Comparison of ENCODE assay signal across 12 cellular contexts in the genomic region with DNA sequence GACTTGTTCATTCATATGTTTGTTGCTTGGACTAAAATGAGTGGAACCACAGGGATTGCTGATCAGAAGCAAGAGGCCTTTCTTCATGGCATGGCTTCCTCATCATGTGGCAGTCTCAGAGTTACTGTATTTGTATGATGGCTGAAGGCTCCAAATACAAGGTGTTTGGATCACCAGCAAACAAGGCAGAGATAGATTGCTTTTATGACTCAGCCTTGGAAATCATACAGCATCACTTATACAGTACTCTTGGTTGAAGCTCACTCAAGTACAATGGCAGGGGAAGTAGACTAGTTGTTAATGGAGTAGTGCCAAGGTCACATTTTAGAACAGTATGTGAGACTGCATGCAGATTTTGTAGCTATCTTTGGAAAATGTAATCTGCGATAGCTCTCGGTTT. TPM values are rescaled to one million over a fixed set of nuclear protein-coding genes. Genes with fewer than 3 reads are reported as not detected.
DNase-seq lines count a peak whose midpoint lies in the region; ATAC-seq, FAIRE-seq and TF ChIP-seq lines count a peak whose summit lies in the region.
"Had no signal": no experiment of that assay in that cellular context is flagged by ENCODE, and none has a peak within 500 bp of the region (broad histone marks: within the 10 kb centered on the region; RNA-seq: fewer than 3 reads in every experiment).

No MANE protein-coding gene starts in this region.

- TF ChIP-seq CTCF in tibial artery (IDR thresholded peaks at IDR 0.05) (no peak), suprapubic skin (IDR thresholded peaks at IDR 0.05) (no peak)

- H3K9me3 ChIP-seq in adipocyte (ENCODE audit: control insufficient read depth, low read length) (no peaks in the 10 kb centered on the region), tibial artery (no peaks in the 10 kb centered on the region), suprapubic skin (no peaks in the 10 kb centered on the region)

- FAIRE-seq in H54 (lab: Jason Lieb, UNC), result peak; percentile 78

- no peak overlapping the region for H3K27ac ChIP-seq in tibial artery
- no peak overlapping the region for H3K27ac ChIP-seq in suprapubic skin
- H3K27ac ChIP-seq: parathyroid adenoma, VCaP had no signal

- H3K27me3 ChIP-seq in adipocyte (replicated peaks; ENCODE audit: control insufficient read depth, insufficient read depth, low read length) (no peaks in the 10 kb centered on the region), tibial artery (no peaks in the 10 kb centered on the region), suprapubic skin (no peaks in the 10 kb centered on the region)

- peak; percentile 15 for DNase-seq in Ammon's horn (ENCODE audit: low spot score)
- DNase-seq in H54 (ENCODE audit: insufficient read length, low spot score), result no peak
- DNase-seq in adipocyte (ENCODE audit: low read depth), result peak; percentile 38
- DNase-seq in kidney tubule cell (ENCODE audit: low spot score), result peak; percentile 42
- no peak for DNase-seq in tibial artery
- DNase-seq in suprapubic skin (ENCODE audit: low spot score in 2 of 2), result no peak
- no peak for DNase-seq in NCI-H526 (lab: John Stamatoyannopoulos, UW)
- DNase-seq: MM.1S; stimulated activated naive CD4-positive, alpha-beta T cell had no signal

- 45% methylated on average over 2 of the region's 2 CpGs for WGBS in suprapubic skin

- no peak for ATAC-seq in GM19467 (IDR thresholded peaks at IDR 0.05; ENCODE audit: unreplicated experiment)

- intact Hi-C loops in tibial artery (cut with DNase I; ENCODE audit: low total_unique reads), result no loop called here

- TF ChIP-seq POLR2A in H54 (IDR thresholded peaks at IDR 0.05; ENCODE audit: low read depth, low read length) (no peak), suprapubic skin (IDR thresholded peaks at IDR 0.05) (no peak)

- TF ChIP-seq EP300 in suprapubic skin (IDR thresholded peaks at IDR 0.05), result no peak

- no peak overlapping the region for H3K9ac ChIP-seq in adipocyte (ENCODE audit: low read length)
- H3K9ac ChIP-seq: parathyroid adenoma had no signal

- peaks cover 32% of the 10 kb centered on the region for H3K36me3 ChIP-seq in adipocyte (ENCODE audit: control insufficient read depth, insufficient read depth, low read length, severe bottlenecking)
- H3K36me3 ChIP-seq in tibial artery, result peaks cover 8 to 14% (median 11%) of the 10 kb centered on the region in 3 donors
- H3K36me3 ChIP-seq in suprapubic skin, result peaks cover 13% of the 10 kb centered on the region

- H3K4me1 ChIP-seq in adipocyte (ENCODE audit: control insufficient read depth, insufficient read depth, low read length) (peaks cover 41% of the 10 kb centered on the region), tibial artery (peaks cover 0 to 52% (median 12%) of the 10 kb centered on the region in 4 donors), suprapubic skin (peaks cover 36% of the 10 kb centered on the region)

- H3K4me3 ChIP-seq in adipocyte (ENCODE audit: low read length) (no peak overlapping the region), tibial artery (no peak overlapping the region), suprapubic skin (no peak overlapping the region)

RNA-seq across cellular contexts. Expression of gene CAPRIN1, which starts 16.6 kb away (rescaled TPM):
- 100 to 1,000 TPM; 109 to 137 (median 117) TPM for total RNA-seq in suprapubic skin

RNA-seq across cellular contexts. Expression of gene NAT10, which starts 37.3 kb away (rescaled TPM):
- total RNA-seq in suprapubic skin, result 10 to 100 TPM; 41.2 to 59.8 (median 48.2) TPM

Comparison
In these comparisons a context has a peak if more than half of its experiments do, and no peak if none do; other contexts are left out.
1. DNase-seq: peak in Ammon's horn (single experiment), adipocyte (single experiment) and kidney tubule cell (single experiment); none in H54 (single experiment), tibial artery (0 of 2), suprapubic skin (0 of 2) and NCI-H526 (0 of 2).